Comparison of ENCODE assay signal across 34 cellular contexts in genomic region chr12:33546004-33546403, GRCh38.
"Had no signal": no experiment of that assay in that cellular context is flagged by ENCODE, and none has a peak within 500 bp of the region (broad histone marks: within the 10 kb centered on the region; RNA-seq: fewer than 3 reads in every experiment).

No MANE protein-coding gene starts in this region.

- H3K27ac Mint-ChIP-seq: activated B cell treated with CpG ODN at 0.5 μM for 24 hours; activated CD4-positive, alpha-beta memory T cell treated with anti-CD3 and anti-CD28 coated beads for 36 hours; activated naive CD4-positive, alpha-beta T cell treated with anti-CD3 and anti-CD28 coated beads, Interleukin-2, amount 10 ng/mL, durations not matched to agents 7 days and 5 days; activated naive CD8-positive, alpha-beta T cell; activated naive CD8-positive, alpha-beta T cell treated with anti-CD3 and anti-CD28 coated beads, Interleukin-2, amount 50 U/mL, for 24 hours; activated T-helper 1 cell treated with anti-CD3 and anti-CD28 coated beads, Interleukin-12 subunit alpha, Interleukin-12 subunit beta, Interleukin-2, Interleukin-4 antibody, amounts not matched to agents 30 ng/mL and 10 ng/mL and 1 ng/mL, durations not matched to agents 14 hours and 24 hours and 36 hours; brain had no signal

- H3K36me3 Mint-ChIP-seq: activated CD4-positive, alpha-beta memory T cell treated with anti-CD3 and anti-CD28 coated beads for 36 hours; activated naive CD4-positive, alpha-beta T cell treated with anti-CD3 and anti-CD28 coated beads, Interleukin-2, amount 10 ng/mL, durations not matched to agents 7 days and 5 days; activated naive CD8-positive, alpha-beta T cell; brain had no signal

- H3K27ac ChIP-seq: KMS-11, VCaP had no signal

- H3K4me1 Mint-ChIP-seq: activated B cell treated with CpG ODN at 0.5 μM for 24 hours; activated naive CD4-positive, alpha-beta T cell treated with anti-CD3 and anti-CD28 coated beads, Interleukin-2, amount 10 ng/mL, durations not matched to agents 7 days and 5 days; activated naive CD8-positive, alpha-beta T cell treated with anti-CD3 and anti-CD28 coated beads, Interleukin-2, amount 50 U/mL, for 24 hours; brain had no signal

- H3K27me3 Mint-ChIP-seq: activated B cell treated with CpG ODN at 0.5 μM for 24 hours; activated CD4-positive, alpha-beta memory T cell treated with anti-CD3 and anti-CD28 coated beads for 36 hours; activated naive CD4-positive, alpha-beta T cell treated with anti-CD3 and anti-CD28 coated beads, Interleukin-2, amount 10 ng/mL, durations not matched to agents 7 days and 5 days; activated naive CD8-positive, alpha-beta T cell; activated naive CD8-positive, alpha-beta T cell treated with anti-CD3 and anti-CD28 coated beads, Interleukin-2, amount 50 U/mL, for 24 hours had no signal

- H3K4me3 Mint-ChIP-seq: activated B cell treated with CpG ODN at 0.5 μM for 24 hours; activated CD4-positive, alpha-beta memory T cell treated with anti-CD3 and anti-CD28 coated beads for 36 hours; activated naive CD4-positive, alpha-beta T cell treated with anti-CD3 and anti-CD28 coated beads, Interleukin-2, amount 10 ng/mL, durations not matched to agents 7 days and 5 days; activated naive CD8-positive, alpha-beta T cell; activated naive CD8-positive, alpha-beta T cell treated with anti-CD3 and anti-CD28 coated beads, Interleukin-2, amount 50 U/mL, for 24 hours; activated T-cell treated with anti-CD3 and anti-CD28 coated beads, Interleukin-2, amount 50 U/mL, for 4 hours; activated T-helper 1 cell treated with anti-CD3 and anti-CD28 coated beads, Interleukin-12 subunit alpha, Interleukin-12 subunit beta, Interleukin-2, Interleukin-4 antibody, amounts not matched to agents 30 ng/mL and 10 ng/mL and 1 ng/mL, durations not matched to agents 14 hours and 24 hours and 36 hours; brain had no signal

- ATAC-seq: activated naive CD8-positive, alpha-beta T cell treated with anti-CD3 and anti-CD28 coated beads, Interleukin-2, amount 50 U/mL, for 24 hours; activated T-cell treated with anti-CD3 and anti-CD28 coated beads, Interleukin-2, amount 50 U/mL, for 4 hours; PC-3 had no signal

- DNase-seq: activated B cell treated with CpG ODN at 0.5 μM for 24 hours; activated CD4-positive, alpha-beta memory T cell treated with anti-CD3 and anti-CD28 coated beads for 36 hours; activated CD4-positive, alpha-beta T cell treated with anti-CD3 and anti-CD28 coated beads for 4 hours; activated CD4-positive, alpha-beta T cell treated with anti-CD3 and anti-CD28 coated beads, Interleukin-2, amount 50 U/mL, for 1 hour; activated CD4-positive, CD25-positive, alpha-beta regulatory T cell treated with anti-CD3 and anti-CD28 coated beads, Interleukin-2, amount 50 U/mL, for 72 hours; activated CD8-positive, alpha-beta memory T cell treated with anti-CD3 and anti-CD28 coated beads, Interleukin-2, amount 50 U/mL, for 4 hours; activated naive CD4-positive, alpha-beta T cell treated with anti-CD3 and anti-CD28 coated beads, Interleukin-2, amount 10 ng/mL, durations not matched to agents 7 days and 5 days; activated naive CD8-positive, alpha-beta T cell treated with anti-CD3 and anti-CD28 coated beads, Interleukin-2, amount 50 U/mL, for 24 hours; activated T-cell treated with anti-CD3 and anti-CD28 coated beads for 4 hours; activated T-cell treated with anti-CD3 and anti-CD28 coated beads, Interleukin-2, amount 50 U/mL, for 4 hours; anterior cingulate cortex; caudate nucleus; cerebellar nuclear complex; MM.1S; NCI-H1092; NCI-H1436 treated with DMSO at 0.1 percent for 48 hours; NCI-H1694 treated with DMSO at 0.1 percent for 48 hours; NCI-H2029; NCI-H2107; NCI-H226; NCI-H446 treated with DMSO at 0.1 percent for 48 hours; NCI-H69; NK-92 treated with Interleukin-12 subunit alpha and Interleukin-12 subunit beta, amount 100 ng/mL, for 24 hours; PC-3; Right ventricle myocardium superior; SW 1271; T-helper 1 cell; T-helper 2 cell; T-helper 9 cell had no signal
